1 cellular context compared by ENCODE assay signal in the genomic region with DNA sequence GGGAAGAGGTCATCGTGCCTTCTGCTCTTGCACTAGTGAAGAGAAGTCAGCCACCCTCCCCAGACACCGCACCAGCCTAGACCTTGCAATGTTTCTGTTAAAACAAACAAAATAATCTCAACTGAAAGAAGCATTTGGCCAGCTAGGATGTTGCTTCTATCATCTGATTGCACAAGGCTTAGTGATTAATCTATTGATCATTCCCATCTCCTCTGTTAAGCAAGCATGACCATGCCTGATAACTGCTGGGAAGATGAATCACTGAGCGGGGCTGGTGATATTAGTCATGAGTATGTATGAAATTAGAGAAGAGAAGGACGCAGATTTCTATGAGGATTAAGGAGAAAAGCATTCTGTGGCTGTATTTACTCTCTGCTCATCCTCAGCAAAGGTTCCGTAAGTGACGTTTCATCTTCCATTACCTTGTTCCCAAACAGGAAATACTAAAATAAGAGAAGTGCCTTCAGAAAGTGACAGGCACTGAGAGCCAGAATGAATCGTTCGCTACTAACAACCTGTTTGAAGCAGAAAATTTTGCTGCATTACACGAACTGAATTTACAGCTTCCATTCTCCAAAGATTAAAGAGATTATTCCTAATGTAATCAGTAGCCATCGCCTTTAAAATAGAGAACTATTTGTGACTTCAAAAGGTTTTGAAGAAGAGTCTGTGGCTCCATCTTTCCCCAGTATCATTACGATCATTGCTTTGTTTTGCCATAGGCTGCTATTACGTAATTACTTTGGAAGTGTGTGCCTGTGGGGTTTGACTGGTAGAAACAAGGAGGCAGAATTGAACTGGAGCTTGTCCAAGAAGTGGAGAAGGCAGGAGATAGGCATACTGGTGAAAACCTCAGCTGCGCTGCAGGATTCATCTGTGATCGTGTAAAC.
A peak's percentile ranks its signal among the peaks of the same experiment; 100 is the strongest.
TF ChIP-seq lines count a peak whose summit lies in the region.

No MANE protein-coding gene starts in this region.

TF ChIP-seq in A549, 52 proteins besides CTCF, POLR2A, EP300 and RAD21 (continued from another document):
- no peak for TF ChIP-seq ATOH8 (CRISPR knock-in tag; IDR thresholded peaks at IDR 0.05; ENCODE audit: low read depth)
- TF ChIP-seq, protein P1, sequence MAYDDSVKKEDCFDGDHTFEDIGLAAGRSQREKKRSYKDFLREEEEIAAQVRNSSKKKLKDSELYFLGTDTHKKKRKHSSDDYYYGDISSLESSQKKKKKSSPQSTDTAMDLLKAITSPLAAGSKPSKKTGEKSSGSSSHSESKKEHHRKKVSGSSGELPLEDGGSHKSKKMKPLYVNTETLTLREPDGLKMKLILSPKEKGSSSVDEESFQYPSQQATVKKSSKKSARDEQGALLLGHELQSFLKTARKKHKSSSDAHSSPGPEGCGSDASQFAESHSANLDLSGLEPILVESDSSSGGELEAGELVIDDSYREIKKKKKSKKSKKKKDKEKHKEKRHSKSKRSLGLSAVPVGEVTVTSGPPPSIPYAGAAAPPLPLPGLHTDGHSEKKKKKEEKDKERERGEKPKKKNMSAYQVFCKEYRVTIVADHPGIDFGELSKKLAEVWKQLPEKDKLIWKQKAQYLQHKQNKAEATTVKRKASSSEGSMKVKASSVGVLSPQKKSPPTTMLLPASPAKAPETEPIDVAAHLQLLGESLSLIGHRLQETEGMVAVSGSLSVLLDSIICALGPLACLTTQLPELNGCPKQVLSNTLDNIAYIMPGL (CRISPR knock-in tag; IDR thresholded peaks at IDR 0.05; ENCODE audit: borderline replicate concordance): no peak
- TF ChIP-seq, protein P2, sequence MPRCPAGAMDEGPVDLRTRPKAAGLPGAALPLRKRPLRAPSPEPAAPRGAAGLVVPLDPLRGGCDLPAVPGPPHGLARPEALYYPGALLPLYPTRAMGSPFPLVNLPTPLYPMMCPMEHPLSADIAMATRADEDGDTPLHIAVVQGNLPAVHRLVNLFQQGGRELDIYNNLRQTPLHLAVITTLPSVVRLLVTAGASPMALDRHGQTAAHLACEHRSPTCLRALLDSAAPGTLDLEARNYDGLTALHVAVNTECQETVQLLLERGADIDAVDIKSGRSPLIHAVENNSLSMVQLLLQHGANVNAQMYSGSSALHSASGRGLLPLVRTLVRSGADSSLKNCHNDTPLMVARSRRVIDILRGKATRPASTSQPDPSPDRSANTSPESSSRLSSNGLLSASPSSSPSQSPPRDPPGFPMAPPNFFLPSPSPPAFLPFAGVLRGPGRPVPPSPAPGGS (IDR thresholded peaks at IDR 0.05): peak; percentile 96; the same call in 2 of the 3 replicates
- TF ChIP-seq CBX8 (IDR thresholded peaks at IDR 0.05): no peak
- TF ChIP-seq TP53 (CRISPR knock-in tag; IDR thresholded peaks at IDR 0.05): no peak
- no peak for TF ChIP-seq CBX2 (IDR thresholded peaks at IDR 0.05; ENCODE audit: borderline replicate concordance, low read depth)
- TF ChIP-seq, protein P3, sequence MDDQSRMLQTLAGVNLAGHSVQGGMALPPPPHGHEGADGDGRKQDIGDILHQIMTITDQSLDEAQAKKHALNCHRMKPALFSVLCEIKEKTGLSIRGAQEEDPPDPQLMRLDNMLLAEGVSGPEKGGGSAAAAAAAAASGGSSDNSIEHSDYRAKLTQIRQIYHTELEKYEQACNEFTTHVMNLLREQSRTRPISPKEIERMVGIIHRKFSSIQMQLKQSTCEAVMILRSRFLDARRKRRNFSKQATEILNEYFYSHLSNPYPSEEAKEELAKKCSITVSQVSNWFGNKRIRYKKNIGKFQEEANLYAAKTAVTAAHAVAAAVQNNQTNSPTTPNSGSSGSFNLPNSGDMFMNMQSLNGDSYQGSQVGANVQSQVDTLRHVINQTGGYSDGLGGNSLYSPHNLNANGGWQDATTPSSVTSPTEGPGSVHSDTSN (IDR thresholded peaks at IDR 0.05): peak; percentile 76
- TF ChIP-seq NFE2L2 (conservative IDR thresholded peaks at IDR 0.05; ENCODE audit: low read length): no peak
- TF ChIP-seq JUNB (IDR thresholded peaks at IDR 0.05): peak; percentile 100
- TF ChIP-seq ZNF302 (CRISPR knock-in tag; IDR thresholded peaks at IDR 0.05): no peak
- TF ChIP-seq JUN (IDR thresholded peaks at IDR 0.05): peak; percentile 97 to 98
- peak; percentile 44; the same call in 2 of the 3 replicates for TF ChIP-seq SMC3 (IDR thresholded peaks at IDR 0.05)
- TF ChIP-seq RCOR1 (IDR thresholded peaks at IDR 0.05; ENCODE audit: low read depth, low read length): no peak
- peak; percentile 98 for TF ChIP-seq GATA3 (IDR thresholded peaks at IDR 0.05; ENCODE audit: borderline replicate concordance)
- TF ChIP-seq ZSCAN20 (CRISPR knock-in tag; IDR thresholded peaks at IDR 0.05): no peak
- no peak for TF ChIP-seq BHLHE40 (IDR thresholded peaks at IDR 0.05; ENCODE audit: low read depth, low read length)
- no peak for TF ChIP-seq ZC3H11A (IDR thresholded peaks at IDR 0.05)
- peak; percentile 100 for TF ChIP-seq FOSL2 (IDR thresholded peaks at IDR 0.05)
- TF ChIP-seq FOSL2 (CRISPR knock-in tag; IDR thresholded peaks at IDR 0.05): peak; percentile 99
TF ChIP-seq in A549: peak in this region for 12.
